ENCODE assay signal across 18 cellular contexts in the genomic region with DNA sequence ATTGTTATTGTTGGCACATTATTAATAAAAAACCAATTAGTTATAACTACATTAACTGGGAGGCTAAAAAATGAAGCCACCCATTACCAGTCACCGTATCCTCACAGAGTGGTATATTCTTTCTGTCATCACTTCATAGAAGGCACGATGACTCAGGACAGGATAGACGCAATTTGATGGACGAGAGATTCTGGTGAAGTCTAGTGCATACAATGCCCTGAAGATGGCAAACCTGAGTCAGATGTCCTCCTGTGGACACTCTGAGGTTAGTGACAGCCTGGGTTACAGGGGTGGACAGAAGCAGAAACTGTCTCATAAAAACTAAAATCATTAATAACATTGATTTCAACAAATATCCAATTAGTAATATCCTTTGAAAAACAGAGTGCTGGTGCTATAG.
A peak's percentile ranks its signal among the peaks of the same experiment; 100 is the strongest.
DNase-seq lines count a peak whose midpoint lies in the region; ATAC-seq and TF ChIP-seq lines count a peak whose summit lies in the region.
"Had no signal": no experiment of that assay in that cellular context is flagged by ENCODE, and none has a peak within 500 bp of the region (broad histone marks: within the 10 kb centered on the region; RNA-seq: fewer than 3 reads in every experiment).

No MANE protein-coding gene starts in this region.

- no peaks in the 10 kb centered on the region for H3K9me3 ChIP-seq in WERI-Rb-1 (ENCODE audit: severe bottlenecking)
- H3K9me3 ChIP-seq: body of pancreas, gastroesophageal sphincter, HAP-1, right atrium auricular region had no signal

- H3K4me3 ChIP-seq in LNCaP clone FGC (ENCODE audit: low read depth, low read length) (no peak overlapping the region), WERI-Rb-1 (ENCODE audit: low read depth, low read length) (no peak overlapping the region)
- H3K4me3 ChIP-seq: body of pancreas, gastroesophageal sphincter, HAP-1, lung, right atrium auricular region had no signal

- no peaks in the 10 kb centered on the region for H3K36me3 ChIP-seq in WERI-Rb-1
- H3K36me3 ChIP-seq: gastroesophageal sphincter, HAP-1, right atrium auricular region had no signal

- ATAC-seq in HG03159 (IDR thresholded peaks at IDR 0.05; ENCODE audit: unreplicated experiment) (no peak), HG02759 (IDR thresholded peaks at IDR 0.05; ENCODE audit: unreplicated experiment) (no peak), GM21447 (IDR thresholded peaks at IDR 0.05; ENCODE audit: unreplicated experiment) (no peak)
- ATAC-seq: body of pancreas; gastroesophageal sphincter; naive thymus-derived CD4-positive, alpha-beta T cell had no signal

- peak; percentile 57 for DNase-seq in DMS53 treated with DMSO at 0.1 percent for 48 hours (lab: John Stamatoyannopoulos, UW; ENCODE audit: unreplicated experiment)
- no peak for DNase-seq in LNCaP clone FGC (ENCODE audit: low read depth)
- DNase-seq in WERI-Rb-1, result peak; percentile 35
- peak; percentile 2 to 20 for DNase-seq in lung microvascular endothelial cell (ENCODE audit: low read depth in 2 of 2)
- no peak for DNase-seq in activated naive CD4-positive, alpha-beta T cell treated with Interleukin-2 at 50 U/mL for 16 hours
- DNase-seq: body of pancreas; naive thymus-derived CD4-positive, alpha-beta T cell; NCI-H1930; stimulated activated CD8-positive, alpha-beta memory T cell treated with anti-CD3 and anti-CD28 coated beads, Interleukin-4, amount 100 ng/mL, for 48 hours; SW 1271 had no signal

- peak; percentile 30 for TF ChIP-seq CTCF in LNCaP clone FGC (IDR thresholded peaks at IDR 0.05; ENCODE audit: control insufficient read depth, extremely low read depth, insufficient read depth)
- TF ChIP-seq CTCF in WERI-Rb-1 (IDR thresholded peaks at IDR 0.05; ENCODE audit: low read depth, low read length), result peak; percentile 76

- no peak overlapping the region for H3K27ac ChIP-seq in WERI-Rb-1
- H3K27ac ChIP-seq: body of pancreas, epithelial cell of prostate, gastroesophageal sphincter, right atrium auricular region had no signal

- H3K27me3 ChIP-seq in WERI-Rb-1 (ENCODE audit: insufficient read depth, low read depth, severe bottlenecking), result no peaks in the 10 kb centered on the region
- H3K27me3 ChIP-seq: body of pancreas, gastroesophageal sphincter, right atrium auricular region had no signal

Comparison
In these comparisons a context has a peak if more than half of its experiments do, and no peak if none do; other contexts are left out.
1. DNase-seq: peak in DMS53 treated with DMSO at 0.1 percent for 48 hours (single experiment), WERI-Rb-1 (single experiment) and lung microvascular endothelial cell (2 of 2); none in LNCaP clone FGC (single experiment) and activated naive CD4-positive, alpha-beta T cell treated with Interleukin-2 at 50 U/mL for 16 hours (single experiment).